17 cellular contexts compared by ENCODE assay signal in the genomic region with DNA sequence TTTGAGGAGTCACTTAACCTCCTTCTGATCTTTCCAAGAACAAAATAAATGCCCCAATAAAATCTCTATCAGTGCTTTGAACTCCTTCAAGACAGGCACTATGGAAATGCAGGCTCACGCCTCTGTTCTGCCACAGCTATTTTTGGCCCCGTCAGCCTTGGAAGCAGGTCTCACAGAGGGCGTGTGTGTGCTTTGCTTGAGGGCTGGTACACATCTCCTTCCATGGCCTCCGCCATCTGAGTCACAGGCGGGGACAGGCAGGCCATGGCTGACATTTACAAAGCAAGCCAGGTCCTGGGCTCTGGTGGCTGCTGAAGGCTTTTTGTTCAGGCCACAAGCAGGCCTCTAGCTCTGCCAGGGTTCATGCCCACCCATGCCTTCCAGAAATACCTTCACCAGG. TPM values are rescaled to one million over a fixed set of nuclear protein-coding genes. Genes with fewer than 3 reads are reported as not detected.
"Had no signal": no experiment of that assay in that cellular context is flagged by ENCODE, and none has a peak within 500 bp of the region (broad histone marks: within the 10 kb centered on the region; RNA-seq: fewer than 3 reads in every experiment).

No MANE protein-coding gene starts in this region.

- ATAC-seq: activated CD4-positive, alpha-beta T cell treated with anti-CD3 and anti-CD28 coated beads for 36 hours; foreskin keratinocyte; left lobe of liver; natural killer cell treated with Interleukin-12 subunit alpha and Interleukin-12 subunit beta and Interleukin-15 and Interleukin-18, amount 100 ng/mL, for 72 hours; sciatic nerve; stimulated activated effector memory CD8-positive, alpha-beta T cell treated with anti-CD3 and anti-CD28 coated beads, Interleukin-12 subunit alpha, Interleukin-12 subunit beta, amount 100 ng/mL, for 72 hours; T-helper 17 cell had no signal

- H3K4me1 ChIP-seq: colonic mucosa, foreskin keratinocyte had no signal

- H3K4me3 ChIP-seq: colonic mucosa had no signal

- H3K27me3 ChIP-seq: colonic mucosa, foreskin keratinocyte had no signal

- H3K36me3 ChIP-seq: colonic mucosa had no signal

- H3K9me3 ChIP-seq: colonic mucosa had no signal

- DNase-seq: activated CD4-positive, alpha-beta memory T cell treated with anti-CD3 and anti-CD28 coated beads, Interleukin-2, amount 10 ng/mL, durations not matched to agents 7 days and 5 days; activated CD4-positive, alpha-beta T cell treated with anti-CD3 and anti-CD28 coated beads for 36 hours; activated naive CD4-positive, alpha-beta T cell treated with anti-CD3 and anti-CD28 coated beads, Interleukin-2, amount 10 ng/mL, durations not matched to agents 7 days and 5 days; activated T-cell treated with anti-CD3 and anti-CD28 coated beads, Interleukin-2, amount 50 U/mL, for 24 hours; central memory CD4-positive, alpha-beta T cell; colonic mucosa; foreskin keratinocyte; islet precursor cell; SIG-M5; stimulated activated CD4-positive, alpha-beta T cell treated with anti-CD3 and anti-CD28 coated beads, Interleukin-2, amount 100 ng/mL, for 24 hours; T-helper 17 cell; trophoblast cell had no signal

- H3K27ac ChIP-seq: colonic mucosa, foreskin keratinocyte had no signal

RNA-seq across cellular contexts. Expression of a gene that starts 16.0 kb away (rescaled TPM):
- total RNA-seq: activated CD4-positive, alpha-beta memory T cell treated with anti-CD3 and anti-CD28 coated beads, Interleukin-2, amount 10 ng/mL, durations not matched to agents 7 days and 5 days; activated CD4-positive, alpha-beta T cell treated with anti-CD3 and anti-CD28 coated beads for 36 hours; foreskin keratinocyte; mononuclear cell; natural killer cell treated with Interleukin-12 subunit alpha and Interleukin-12 subunit beta and Interleukin-15 and Interleukin-18, amount 100 ng/mL, for 72 hours; T-helper 17 cell had no signal
- polyA plus RNA-seq: foreskin keratinocyte had no signal
